1 cellular context compared by ENCODE assay signal in the genomic region with DNA sequence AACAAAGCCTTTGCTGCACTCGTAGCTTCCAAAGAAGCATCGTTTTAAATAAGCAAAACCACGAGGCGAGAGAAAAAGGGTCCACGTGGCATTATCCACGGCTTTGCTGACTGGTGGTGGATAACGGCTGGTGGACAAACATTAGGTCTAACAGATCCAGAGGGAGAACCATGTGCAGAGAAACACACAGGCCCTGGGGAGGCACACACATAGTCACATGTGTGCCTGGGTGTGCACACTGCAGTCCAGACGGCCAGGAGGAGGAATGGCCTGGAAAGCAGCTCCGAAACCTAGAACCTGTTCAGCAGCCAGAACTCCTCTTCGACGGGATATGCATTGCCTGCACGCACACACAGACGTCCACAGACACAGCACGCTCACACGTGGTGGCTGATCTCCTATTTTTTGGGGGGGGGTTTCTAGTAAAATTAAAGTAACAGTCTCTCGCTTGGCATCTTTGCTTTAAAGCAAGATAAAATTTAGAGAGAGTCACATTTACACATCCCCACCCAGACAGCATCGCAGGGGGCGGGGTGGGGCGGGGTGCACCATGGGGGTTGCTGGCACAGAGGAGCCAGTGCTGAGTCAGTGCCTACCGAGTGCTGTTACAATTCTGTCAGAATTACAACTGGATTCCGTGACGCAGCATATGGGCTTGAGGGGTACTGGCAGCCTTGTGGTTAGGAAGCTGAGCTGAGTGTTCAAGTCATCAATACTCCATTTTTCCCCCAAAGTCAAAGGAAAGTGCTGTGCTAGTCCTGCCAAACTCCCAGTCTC.
TF ChIP-seq lines count a peak whose summit lies in the region.

No MANE protein-coding gene starts in this region.

TF ChIP-seq in HEK293, 187 proteins besides CTCF, POLR2A, EP300 and RAD21 (continued from another document):
- TF ChIP-seq GLIS1 (tag by site-specific recombination; IDR thresholded peaks at IDR 0.05): peak; percentile 71
